ENCODE assay signal across 19 cellular contexts in genomic region chr1:45568421-45568820, GRCh38.
"Had no signal": no experiment of that assay in that cellular context is flagged by ENCODE, and none has a peak within 500 bp of the region (broad histone marks: within the 10 kb centered on the region; RNA-seq: fewer than 3 reads in every experiment).

No MANE protein-coding gene starts in this region.

- DNase-seq: activated CD4-positive, alpha-beta T cell treated with anti-CD3 and anti-CD28 coated beads for 1 hour; activated CD4-positive, alpha-beta T cell treated with anti-CD3 and anti-CD28 coated beads, Interleukin-2, amount 50 U/mL, for 48 hours; activated CD8-positive, alpha-beta memory T cell treated with anti-CD3 and anti-CD28 coated beads, Interleukin-2, amount 50 U/mL, for 48 hours; activated naive CD4-positive, alpha-beta T cell treated with anti-CD3 and anti-CD28 coated beads for 36 hours; adrenal gland; central memory CD4-positive, alpha-beta T cell; effector memory CD8-positive, alpha-beta T cell; head of caudate nucleus; left cardiac atrium; lower lobe of right lung; naive thymus-derived CD4-positive, alpha-beta T cell; nucleus accumbens; sigmoid colon; stimulated activated CD4-positive, alpha-beta T cell treated with anti-CD3 and anti-CD28 coated beads, Interleukin-2, amount 100 ng/mL, for 24 hours; stimulated activated naive B cell treated with anti-CD40 and anti-IgM and Interleukin-4, amounts not matched to agents 10 μg/mL and 1 μg/mL and 100 μg/mL, for 72 hours; T-helper 2 cell had no signal

- H3K27me3 ChIP-seq: adrenal gland, esophagus muscularis mucosa, sigmoid colon, tibial nerve had no signal

- H3K27ac ChIP-seq: adrenal gland, esophagus muscularis mucosa, lower lobe of right lung, sigmoid colon, tibial nerve had no signal

- H3K27me3 Mint-ChIP-seq: effector memory CD8-positive, alpha-beta T cell; naive thymus-derived CD4-positive, alpha-beta T cell; progenitor cell of endocrine pancreas; stimulated activated naive B cell treated with anti-CD40 and anti-IgM and Interleukin-4, amounts not matched to agents 10 μg/mL and 1 μg/mL and 100 μg/mL, for 72 hours had no signal

- H3K9me3 Mint-ChIP-seq: activated naive CD4-positive, alpha-beta T cell treated with anti-CD3 and anti-CD28 coated beads for 36 hours; effector memory CD8-positive, alpha-beta T cell; naive thymus-derived CD4-positive, alpha-beta T cell; stimulated activated naive B cell treated with anti-CD40 and anti-IgM and Interleukin-4, amounts not matched to agents 10 μg/mL and 1 μg/mL and 100 μg/mL, for 72 hours had no signal

- H3K27ac Mint-ChIP-seq: progenitor cell of endocrine pancreas; stimulated activated naive B cell treated with anti-CD40 and anti-IgM and Interleukin-4, amounts not matched to agents 10 μg/mL and 1 μg/mL and 100 μg/mL, for 72 hours had no signal

- H3K4me3 Mint-ChIP-seq: activated naive CD4-positive, alpha-beta T cell treated with anti-CD3 and anti-CD28 coated beads for 36 hours; effector memory CD8-positive, alpha-beta T cell; naive thymus-derived CD4-positive, alpha-beta T cell; stimulated activated naive B cell treated with anti-CD40 and anti-IgM and Interleukin-4, amounts not matched to agents 10 μg/mL and 1 μg/mL and 100 μg/mL, for 72 hours had no signal

- H3K9me3 ChIP-seq: adrenal gland, esophagus muscularis mucosa, lower lobe of right lung, sigmoid colon, tibial nerve had no signal

- H3K4me3 ChIP-seq: adrenal gland, esophagus muscularis mucosa, lower lobe of right lung, sigmoid colon, tibial nerve had no signal
